ENCODE assay signal across 17 cellular contexts in the genomic region with DNA sequence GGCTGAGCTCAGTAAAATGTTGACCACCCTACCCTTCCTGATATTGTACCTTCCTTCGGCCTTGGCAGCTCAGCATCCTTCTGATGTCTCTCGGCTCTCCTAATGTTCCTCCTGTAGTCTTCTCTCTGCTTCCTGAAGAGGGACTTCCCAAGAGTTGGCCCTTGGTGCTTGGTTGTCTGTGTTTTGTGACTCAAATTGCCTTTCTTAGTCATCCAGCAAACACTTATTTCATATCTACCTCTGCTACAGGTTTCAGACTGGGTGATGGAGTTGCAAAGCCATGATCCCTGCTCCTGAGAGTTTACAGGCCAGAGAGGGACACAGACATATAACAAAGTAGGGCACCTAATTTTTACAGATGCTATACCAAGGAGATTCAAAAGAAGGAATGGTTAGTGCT.
DNase-seq lines count a peak whose midpoint lies in the region; ATAC-seq and TF ChIP-seq lines count a peak whose summit lies in the region.
"Had no signal": no experiment of that assay in that cellular context is flagged by ENCODE, and none has a peak within 500 bp of the region (broad histone marks: within the 10 kb centered on the region; RNA-seq: fewer than 3 reads in every experiment).

No MANE protein-coding gene starts in this region.

- peak; percentile 53 for ATAC-seq in activated CD4-positive, alpha-beta T cell treated with anti-CD3 and anti-CD28 coated beads for 36 hours
- ATAC-seq in activated T-helper 17 cell treated with anti-CD3 and anti-CD28 coated beads, Interleukin-2, amount 50 U/mL, for 72 hours (replicated peaks) = peak; percentile 72
- no peak for ATAC-seq in mucosa of descending colon
- no peak for ATAC-seq in HG03196 (IDR thresholded peaks at IDR 0.05; ENCODE audit: unreplicated experiment)
- ATAC-seq: CD8-positive, alpha-beta T cell had no signal

- peaks cover 21% of the 10 kb centered on the region for H3K27me3 Mint-ChIP-seq in activated CD4-positive, alpha-beta T cell treated with anti-CD3 and anti-CD28 coated beads for 36 hours
- peaks cover 14% of the 10 kb centered on the region for H3K27me3 Mint-ChIP-seq in activated T-helper 17 cell treated with anti-CD3 and anti-CD28 coated beads, Interleukin-2, amount 50 U/mL, for 72 hours

- H3K4me3 Mint-ChIP-seq in activated CD4-positive, alpha-beta T cell treated with anti-CD3 and anti-CD28 coated beads for 36 hours = no peak overlapping the region
- H3K4me3 Mint-ChIP-seq in activated T-helper 17 cell treated with anti-CD3 and anti-CD28 coated beads, Interleukin-2, amount 50 U/mL, for 72 hours = no peak overlapping the region
- H3K4me3 Mint-ChIP-seq: B cell; CD4-positive, CD25-positive, alpha-beta regulatory T cell; CD8-positive, alpha-beta T cell had no signal

- H3K4me3 ChIP-seq in esophagus muscularis mucosa = no peak overlapping the region
- no peak overlapping the region for H3K4me3 ChIP-seq in mucosa of descending colon
- H3K4me3 ChIP-seq: BLaER1 had no signal

- no peak overlapping the region for H3K27ac ChIP-seq in esophagus muscularis mucosa (replicated peaks in 1 of 4)
- H3K27ac ChIP-seq: 22Rv1, BLaER1, C4-2B had no signal

- no peaks in the 10 kb centered on the region for H3K4me1 Mint-ChIP-seq in activated CD4-positive, alpha-beta T cell treated with anti-CD3 and anti-CD28 coated beads for 36 hours
- H3K4me1 Mint-ChIP-seq in activated T-helper 17 cell treated with anti-CD3 and anti-CD28 coated beads, Interleukin-2, amount 50 U/mL, for 72 hours = peaks cover 4% of the 10 kb centered on the region
- H3K4me1 Mint-ChIP-seq: B cell; CD4-positive, CD25-positive, alpha-beta regulatory T cell had no signal

- TF ChIP-seq CTCF in esophagus muscularis mucosa (IDR thresholded peaks at IDR 0.05) = no peak
- TF ChIP-seq CTCF in mucosa of descending colon (IDR thresholded peaks at IDR 0.05) = no peak

- no peaks in the 10 kb centered on the region for H3K27me3 ChIP-seq in esophagus muscularis mucosa
- H3K27me3 ChIP-seq: BLaER1 had no signal

- H3K9me3 ChIP-seq in esophagus muscularis mucosa = no peaks in the 10 kb centered on the region
- no peaks in the 10 kb centered on the region for H3K9me3 ChIP-seq in mucosa of descending colon
- H3K9me3 ChIP-seq: BLaER1, Caco-2 had no signal

- CTCF ChIA-PET in activated CD4-positive, alpha-beta T cell treated with anti-CD3 and anti-CD28 coated beads for 36 hours (lab: Charles Lee) = interaction anchor here (1.6 kb wide), 1 partner anchor 21 kb away, joined by 6 read pairs; no protein-coding TSS in a partner anchor

- DNase-seq in activated CD4-positive, alpha-beta T cell treated with anti-CD3 and anti-CD28 coated beads for 36 hours = no peak
- no peak for DNase-seq in activated CD4-positive, alpha-beta T cell treated with anti-CD3 and anti-CD28 coated beads, Interleukin-2, amount 50 U/mL, for 48 hours
- DNase-seq in esophagus muscularis mucosa (ENCODE audit: extremely low spot score) (peak; percentile 62), mucosa of descending colon (no peak)
- DNase-seq: Caco-2; CD4-positive, CD25-positive, alpha-beta regulatory T cell; CD8-positive, alpha-beta T cell; DMS153; DND-41; H7; HCEC 1CT had no signal

- H3K9me3 Mint-ChIP-seq in activated CD4-positive, alpha-beta T cell treated with anti-CD3 and anti-CD28 coated beads for 36 hours (ENCODE audit: low read depth) = peaks cover 10% of the 10 kb centered on the region
- peaks cover 8% of the 10 kb centered on the region for H3K9me3 Mint-ChIP-seq in activated T-helper 17 cell treated with anti-CD3 and anti-CD28 coated beads, Interleukin-2, amount 50 U/mL, for 72 hours

- H3K4me1 ChIP-seq in esophagus muscularis mucosa (no peaks in the 10 kb centered on the region), mucosa of descending colon (ENCODE audit: low read depth) (no peaks in the 10 kb centered on the region)
- H3K4me1 ChIP-seq: BLaER1, Caco-2 had no signal

- POLR2A ChIA-PET in activated CD4-positive, alpha-beta T cell treated with anti-CD3 and anti-CD28 coated beads for 36 hours (lab: Charles Lee) = no interaction called here

- H3K36me3 Mint-ChIP-seq in activated CD4-positive, alpha-beta T cell treated with anti-CD3 and anti-CD28 coated beads for 36 hours (ENCODE audit: low read depth) = peaks cover 2% of the 10 kb centered on the region
- no peaks in the 10 kb centered on the region for H3K36me3 Mint-ChIP-seq in activated T-helper 17 cell treated with anti-CD3 and anti-CD28 coated beads, Interleukin-2, amount 50 U/mL, for 72 hours (ENCODE audit: low read depth)
- H3K36me3 Mint-ChIP-seq: CD4-positive, CD25-positive, alpha-beta regulatory T cell; CD8-positive, alpha-beta T cell had no signal

- H3K36me3 ChIP-seq in esophagus muscularis mucosa (no peaks in the 10 kb centered on the region), mucosa of descending colon (ENCODE audit: low read depth) (no peaks in the 10 kb centered on the region)
- H3K36me3 ChIP-seq: BLaER1 had no signal

- TF ChIP-seq POLR2A in esophagus muscularis mucosa (IDR thresholded peaks at IDR 0.05; ENCODE audit: low read depth) = no peak

- TF ChIP-seq EP300 in esophagus muscularis mucosa (IDR thresholded peaks at IDR 0.05) = no peak

- intact Hi-C loops in activated CD4-positive, alpha-beta T cell treated with anti-CD3 and anti-CD28 coated beads for 36 hours (cut with DNase I, micrococcal nuclease) = no loop called here
- intact Hi-C loops in esophagus muscularis mucosa (cut with DNase I) (no loop called here), mucosa of descending colon (cut with DNase I, micrococcal nuclease) (no loop called here)

- H3K27ac Mint-ChIP-seq in activated CD4-positive, alpha-beta T cell treated with anti-CD3 and anti-CD28 coated beads for 36 hours = no peak overlapping the region
- no peak overlapping the region for H3K27ac Mint-ChIP-seq in activated T-helper 17 cell treated with anti-CD3 and anti-CD28 coated beads, Interleukin-2, amount 50 U/mL, for 72 hours
- H3K27ac Mint-ChIP-seq: B cell; CD4-positive, CD25-positive, alpha-beta regulatory T cell; CD8-positive, alpha-beta T cell had no signal

- 88% methylated on average over 2 of the region's 2 CpGs for WGBS in esophagus muscularis mucosa

Comparison
In these comparisons a context has a peak if more than half of its experiments do, and no peak if none do; other contexts are left out.
1. ATAC-seq: peak in activated CD4-positive, alpha-beta T cell treated with anti-CD3 and anti-CD28 coated beads for 36 hours (single experiment) and activated T-helper 17 cell treated with anti-CD3 and anti-CD28 coated beads, Interleukin-2, amount 50 U/mL, for 72 hours (single experiment); none in mucosa of descending colon (single experiment) and HG03196 (single experiment).